8 cellular contexts compared by ENCODE assay signal in genomic region chr2:191150451-191151314, GRCh38. TPM values are rescaled to one million over a fixed set of nuclear protein-coding genes. Genes with fewer than 3 reads are reported as not detected.
DNase-seq lines count a peak whose midpoint lies in the region; ATAC-seq and TF ChIP-seq lines count a peak whose summit lies in the region.

Gene STAT4, minus strand, starts transcription at chr2:191150994. Its CDS starts 2,791 bp downstream, at chr2:191148203.

- H3K4me3 Mint-ChIP-seq in CD4-positive, alpha-beta T cell, result peak within 1 kb of the TSS; percentile 89

- peak within 1 kb of the TSS; percentile 39 to 77 (median 57) for H3K4me3 ChIP-seq in breast epithelium

- H3K27me3 ChIP-seq in CD4-positive, alpha-beta T cell (ENCODE audit: control insufficient read depth, insufficient read depth, low read length), result no peaks in the 10 kb centered on the region
- no peaks in the 10 kb centered on the region for H3K27me3 ChIP-seq in breast epithelium

- no peak for TF ChIP-seq POLR2A in breast epithelium (IDR thresholded peaks at IDR 0.05)

- no peak for TF ChIP-seq CTCF in CD4-positive, alpha-beta T cell (IDR thresholded peaks at IDR 0.05)
- TF ChIP-seq CTCF in VCaP (conservative IDR thresholded peaks at IDR 0.05), result no peak
- no peak for TF ChIP-seq CTCF in breast epithelium (IDR thresholded peaks at IDR 0.05)

- intact Hi-C loops in CD4-positive, alpha-beta T cell (cut with DNase I, micrococcal nuclease), result loop anchor here (1.0 to 10.0 kb wide), 5 partner anchors 38 to 534 kb away; no protein-coding TSS in a partner anchor
- intact Hi-C loops in breast epithelium (cut with DNase I; ENCODE audit: low total_unique reads), result loop anchor here (5.0 kb wide), 1 partner anchor 98 kb away; no protein-coding TSS in a partner anchor

- CTCF ChIA-PET in CD4-positive, alpha-beta T cell (lab: Charles Lee), result interaction anchor here (1.3 to 8.4 kb wide), 2 partner anchors 35 to 99 kb away, joined by 5 to 157 read pairs; no protein-coding TSS in a partner anchor

- H3K27ac ChIP-seq in CD4-positive, alpha-beta T cell (ENCODE audit: low read depth, low read length), result peak within 1 kb of the TSS; percentile 93
- H3K27ac ChIP-seq in VCaP, result peak within 1 kb of the TSS; percentile 38
- H3K27ac ChIP-seq in breast epithelium, result peak within 1 kb of the TSS; percentile 22 to 67

- H3K36me3 Mint-ChIP-seq in CD4-positive, alpha-beta T cell (ENCODE audit: low read depth), result peaks cover 40% of the 10 kb centered on the region

- DNase-seq in CD4-positive, alpha-beta T cell, result peak; percentile 52 to 81 (median 65)
- DNase-seq in breast epithelium (ENCODE audit: low spot score in 2 of 2) (peak in 1 of 2 donors; percentile 56), left lobe of liver (ENCODE audit: low spot score) (peak; percentile 49), cerebellum (ENCODE audit: low spot score) (no peak)
- DNase-seq in stimulated activated CD4-positive, alpha-beta T cell treated with anti-CD3 and anti-CD28 coated beads, Interleukin-4, amount 100 ng/mL, for 4 hours, result peak; percentile 65 to 84

- POLR2A ChIA-PET in CD4-positive, alpha-beta T cell (lab: Charles Lee), result interaction anchor here (0.9 to 5.9 kb wide), 23 partner anchors 10 to 743 kb away, joined by 3 to 47 read pairs (median 9); partner anchors contain the start of genes GLS, NABP1 and STAT1

- H3K4me1 Mint-ChIP-seq in CD4-positive, alpha-beta T cell (ENCODE audit: low read depth), result peaks cover 50% of the 10 kb centered on the region

- no peaks in the 10 kb centered on the region for H3K27me3 Mint-ChIP-seq in CD4-positive, alpha-beta T cell

- ATAC-seq in CD4-positive, alpha-beta T cell (ENCODE audit: poor library complexity), result peak; percentile 83
- ATAC-seq in GM19463 (IDR thresholded peaks at IDR 0.05; ENCODE audit: unreplicated experiment) (peak; percentile 92), HG03575 (IDR thresholded peaks at IDR 0.05; ENCODE audit: extremely low read depth, insufficient number of reproducible peaks, low FRiP score, unreplicated experiment) (peak; percentile 75), left lobe of liver (peak; percentile 78)

- no peaks in the 10 kb centered on the region for H3K9me3 Mint-ChIP-seq in CD4-positive, alpha-beta T cell

- H3K36me3 ChIP-seq in breast epithelium, result no peaks in the 10 kb centered on the region

- H3K9me3 ChIP-seq in CD4-positive, alpha-beta T cell (ENCODE audit: control insufficient read depth, low read length), result no peaks in the 10 kb centered on the region
- H3K9me3 ChIP-seq in breast epithelium, result no peaks in the 10 kb centered on the region

- peak within 1 kb of the TSS; percentile 96 for H3K27ac Mint-ChIP-seq in CD4-positive, alpha-beta T cell

- H3K4me1 ChIP-seq in breast epithelium, result no peaks in the 10 kb centered on the region

RNA-seq across cellular contexts. Expression of gene STAT4, which starts in this region (rescaled TPM):
- 10 to 100 TPM; 77.1 to 83.0 TPM for total RNA-seq in CD4-positive, alpha-beta T cell
- total RNA-seq in breast epithelium (1 to 10 TPM; 1.6 to 5.9 (median 3.6) TPM), left lobe of liver (0.98 TPM), cerebellum (6.4 TPM)

Comparison
In these comparisons a context has a peak if more than half of its experiments do, and no peak if none do; other contexts are left out.
1. RNA of gene STAT4 (total RNA-seq): 77.1 to 83.0 TPM in CD4-positive, alpha-beta T cell; 6.4 TPM in cerebellum (single experiment), 1.6 to 5.9 TPM in breast epithelium and 0.98 TPM in left lobe of liver (single experiment); every median in the first group is over 10 times any median in the second.
2. Peak in DNase-seq and ATAC-seq in left lobe of liver; RNA of the gene not detected or under 1 TPM.
3. H3K27ac ChIP-seq: peak in every context shown above with its lines; median percentile 93 in CD4-positive, alpha-beta T cell; 44 in breast epithelium; 38 in VCaP.
4. Peak in every context shown above with its lines, with median percentiles within 50 percentile points of each other: ATAC-seq.